8 cellular contexts compared by ENCODE assay signal in the genomic region with DNA sequence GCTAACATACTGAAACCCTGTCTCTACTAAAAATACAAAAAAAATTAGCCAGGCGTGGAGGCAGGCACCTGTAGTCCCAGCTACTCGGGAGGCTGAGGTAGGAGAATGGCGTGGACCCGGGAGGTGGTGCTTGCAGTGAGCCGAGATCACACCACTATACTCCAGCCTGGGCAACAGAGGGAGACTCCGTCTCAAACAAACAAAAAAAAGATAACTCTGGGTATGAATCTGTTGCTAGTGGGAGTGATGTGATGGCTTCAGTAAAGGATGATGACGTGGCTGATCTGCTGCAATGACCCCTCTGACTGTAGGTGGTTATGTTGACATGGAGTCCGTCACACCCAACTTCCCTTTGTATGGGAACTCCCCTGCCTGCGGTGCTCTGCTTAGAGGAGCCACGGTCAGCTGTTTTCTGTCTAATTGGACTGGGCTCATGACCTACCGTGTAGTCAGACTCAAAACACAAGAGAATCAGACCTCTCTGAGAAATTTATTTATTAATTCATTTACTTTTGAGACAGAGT. TPM values are rescaled to one million over a fixed set of nuclear protein-coding genes. Genes with fewer than 3 reads are reported as not detected.
DNase-seq lines count a peak whose midpoint lies in the region; ATAC-seq and TF ChIP-seq lines count a peak whose summit lies in the region.

No MANE protein-coding gene starts in this region.

- DNase-seq in NOMO-1 (lab: John Stamatoyannopoulos, UW; ENCODE audit: unreplicated experiment in 2 of 2) (peak; percentile 50 to 87), lung microvascular endothelial cell (ENCODE audit: low read depth in 2 of 2) (peak; percentile 33 to 52), lower leg skin (ENCODE audit: low spot score in 2 of 2) (no peak), G401 (ENCODE audit: low spot score) (no peak), C1 segment of cervical spinal cord (lab: John Stamatoyannopoulos, UW) (no peak), erythroblast (lab: John Stamatoyannopoulos, UW) (no peak)

- intact Hi-C loops in lower leg skin (cut with DNase I; ENCODE audit: low total_unique reads): no loop called here

- no peak for TF ChIP-seq POLR2A in lower leg skin (IDR thresholded peaks at IDR 0.05)
- TF ChIP-seq POLR2A in erythroblast (IDR thresholded peaks at IDR 0.05; ENCODE audit: low read length): no peak

- 81 to 86% methylated on average over 11 of the region's 11 CpGs for WGBS in lower leg skin, 2 donors

- ATAC-seq in GM18867 (IDR thresholded peaks at IDR 0.05; ENCODE audit: unreplicated experiment): peak; percentile 75
- peak; percentile 75 for ATAC-seq in HG02588 (IDR thresholded peaks at IDR 0.05; ENCODE audit: unreplicated experiment)

- H3K4me3 ChIP-seq in lower leg skin (ENCODE audit: low read depth, poor library complexity, severe bottlenecking): no peak overlapping the region

- in situ Hi-C loops in G401 (cut with HindIII; ENCODE audit: low sequenced_read_pairs): no loop called here

- TF ChIP-seq CTCF in lower leg skin (IDR thresholded peaks at IDR 0.05): no peak

RNA-seq across cellular contexts. Expression of gene MED13L, which starts 59.1 kb away (rescaled TPM):
- total RNA-seq in lung microvascular endothelial cell: 37.3 and 91.5 TPM in 2 replicates
- total RNA-seq in lower leg skin: 100 to 1,000 TPM; 158 to 247 (median 166) TPM
- total RNA-seq in G401 (2014; rRNA removed; shearing (Covaris generic)): 40.7 and 62.6 TPM in 2 replicates

Comparison
In these comparisons a context has a peak if more than half of its experiments do, and no peak if none do; other contexts are left out.
1. DNase-seq: peak in NOMO-1 (2 of 2) and lung microvascular endothelial cell (2 of 2); none in lower leg skin (0 of 2), G401 (single experiment), C1 segment of cervical spinal cord (0 of 14) and erythroblast (0 of 2).